In genomic region chr11:68354181-68354872, GRCh38 we compare ENCODE assay signal across 1 cellular context.
A peak's percentile ranks its signal among the peaks of the same experiment; 100 is the strongest.
TF ChIP-seq lines count a peak whose summit lies in the region.

No MANE protein-coding gene starts in this region.

TF ChIP-seq in SK-N-SH, 30 proteins besides CTCF, POLR2A, EP300 and RAD21 (continued from another document):
- TF ChIP-seq ZBTB33 (IDR thresholded peaks at IDR 0.05; ENCODE audit: borderline replicate concordance, low read depth) (0 out of 2 replicates have a peak, but pooled peaks have one; percentile 8), MEF2A (IDR thresholded peaks at IDR 0.05; ENCODE audit: borderline replicate concordance, low read depth) (no peak), FOXJ3 (CRISPR knock-in tag; IDR thresholded peaks at IDR 0.05) (no peak), MAX (IDR thresholded peaks at IDR 0.05; ENCODE audit: low read depth) (peak; percentile 84), USF1 (IDR thresholded peaks at IDR 0.05; ENCODE audit: borderline replicate concordance, low read depth) (peak; percentile 47; the same call in 1 of the 2 replicates), RXRA (IDR thresholded peaks at IDR 0.05; ENCODE audit: borderline replicate concordance, low read depth) (peak; percentile 56; the same call in 1 of the 2 replicates), FOXM1 (IDR thresholded peaks at IDR 0.05; ENCODE audit: low read depth) (peak; percentile 38; the same call in 1 of the 2 replicates), YY1 (IDR thresholded peaks at IDR 0.05; ENCODE audit: low read depth) (peak; percentile 44; the same call in 1 of the 2 replicates), ELF1 (IDR thresholded peaks at IDR 0.05) (no peak), PBX3 (IDR thresholded peaks at IDR 0.05) (peak; percentile 31; the same call in 1 of the 2 replicates), RCOR1 (IDR thresholded peaks at IDR 0.05; ENCODE audit: low read length) (peak; percentile 76), GATA2 (CRISPR knock-in tag; IDR thresholded peaks at IDR 0.05) (no peak), JUND (IDR thresholded peaks at IDR 0.05) (no peak; the same call in 1 of the 2 replicates), RFX5 (IDR thresholded peaks at IDR 0.05; ENCODE audit: low read length) (no peak), NRF1 (IDR thresholded peaks at IDR 0.05; ENCODE audit: low read depth, low read length) (no peak), TCF12 (IDR thresholded peaks at IDR 0.05) (peak; percentile 60), FOSL2 (IDR thresholded peaks at IDR 0.05; ENCODE audit: borderline replicate concordance, low read depth) (peak; percentile 94; the same call in 1 of the 2 replicates)
TF ChIP-seq in SK-N-SH: peak in this region for 15.
